1 cellular context compared by ENCODE assay signal in genomic region chr20:45114465-45115385, GRCh38.
A peak's percentile ranks its signal among the peaks of the same experiment; 100 is the strongest.
TF ChIP-seq lines count a peak whose summit lies in the region.

Gene WFDC5 (minus strand): TSS chr20:45115174. CDS start chr20:45115083, 91 bp downstream.

TF ChIP-seq in HepG2, 621 proteins besides CTCF, POLR2A, EP300 and RAD21:
- no peak for TF ChIP-seq MTA3 (CRISPR knock-in tag; IDR thresholded peaks at IDR 0.05)
- TF ChIP-seq NFKB2 (CRISPR knock-in tag; IDR thresholded peaks at IDR 0.05; ENCODE audit: borderline replicate concordance): no peak
- TF ChIP-seq MLX (CRISPR knock-in tag; IDR thresholded peaks at IDR 0.05): no peak
- TF ChIP-seq NONO (IDR thresholded peaks at IDR 0.05): no peak
- 0 out of 2 replicates have a peak, but pooled peaks have one; percentile 27 for TF ChIP-seq NONO (CRISPR knock-in tag; conservative IDR thresholded peaks at IDR 0.05)
- TF ChIP-seq ZSCAN25 (CRISPR knock-in tag; IDR thresholded peaks at IDR 0.05): no peak
- TF ChIP-seq, protein P1, sequence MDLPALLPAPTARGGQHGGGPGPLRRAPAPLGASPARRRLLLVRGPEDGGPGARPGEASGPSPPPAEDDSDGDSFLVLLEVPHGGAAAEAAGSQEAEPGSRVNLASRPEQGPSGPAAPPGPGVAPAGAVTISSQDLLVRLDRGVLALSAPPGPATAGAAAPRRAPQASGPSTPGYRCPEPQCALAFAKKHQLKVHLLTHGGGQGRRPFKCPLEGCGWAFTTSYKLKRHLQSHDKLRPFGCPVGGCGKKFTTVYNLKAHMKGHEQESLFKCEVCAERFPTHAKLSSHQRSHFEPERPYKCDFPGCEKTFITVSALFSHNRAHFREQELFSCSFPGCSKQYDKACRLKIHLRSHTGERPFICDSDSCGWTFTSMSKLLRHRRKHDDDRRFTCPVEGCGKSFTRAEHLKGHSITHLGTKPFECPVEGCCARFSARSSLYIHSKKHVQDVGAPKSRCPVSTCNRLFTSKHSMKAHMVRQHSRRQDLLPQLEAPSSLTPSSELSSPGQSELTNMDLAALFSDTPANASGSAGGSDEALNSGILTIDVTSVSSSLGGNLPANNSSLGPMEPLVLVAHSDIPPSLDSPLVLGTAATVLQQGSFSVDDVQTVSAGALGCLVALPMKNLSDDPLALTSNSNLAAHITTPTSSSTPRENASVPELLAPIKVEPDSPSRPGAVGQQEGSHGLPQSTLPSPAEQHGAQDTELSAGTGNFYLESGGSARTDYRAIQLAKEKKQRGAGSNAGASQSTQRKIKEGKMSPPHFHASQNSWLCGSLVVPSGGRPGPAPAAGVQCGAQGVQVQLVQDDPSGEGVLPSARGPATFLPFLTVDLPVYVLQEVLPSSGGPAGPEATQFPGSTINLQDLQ (CRISPR knock-in tag; IDR thresholded peaks at IDR 0.05): no peak
- TF ChIP-seq, protein P2, sequence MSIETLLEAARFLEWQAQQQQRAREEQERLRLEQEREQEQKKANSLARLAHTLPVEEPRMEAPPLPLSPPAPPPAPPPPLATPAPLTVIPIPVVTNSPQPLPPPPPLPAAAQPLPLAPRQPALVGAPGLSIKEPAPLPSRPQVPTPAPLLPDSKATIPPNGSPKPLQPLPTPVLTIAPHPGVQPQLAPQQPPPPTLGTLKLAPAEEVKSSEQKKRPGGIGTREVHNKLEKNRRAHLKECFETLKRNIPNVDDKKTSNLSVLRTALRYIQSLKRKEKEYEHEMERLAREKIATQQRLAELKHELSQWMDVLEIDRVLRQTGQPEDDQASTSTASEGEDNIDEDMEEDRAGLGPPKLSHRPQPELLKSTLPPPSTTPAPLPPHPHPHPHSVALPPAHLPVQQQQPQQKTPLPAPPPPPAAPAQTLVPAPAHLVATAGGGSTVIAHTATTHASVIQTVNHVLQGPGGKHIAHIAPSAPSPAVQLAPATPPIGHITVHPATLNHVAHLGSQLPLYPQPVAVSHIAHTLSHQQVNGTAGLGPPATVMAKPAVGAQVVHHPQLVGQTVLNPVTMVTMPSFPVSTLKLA (IDR thresholded peaks at IDR 0.05): peak; percentile 82
- TF ChIP-seq ZNF775 (CRISPR knock-in tag; IDR thresholded peaks at IDR 0.05; ENCODE audit: borderline replicate concordance): no peak
- no peak for TF ChIP-seq ZNF318 (CRISPR knock-in tag; IDR thresholded peaks at IDR 0.05)
- TF ChIP-seq HOXA7 (CRISPR knock-in tag; IDR thresholded peaks at IDR 0.05): no peak
- no peak for TF ChIP-seq CEBPB (IDR thresholded peaks at IDR 0.05; ENCODE audit: borderline replicate concordance, low read depth, low read length)
